8 cellular contexts compared by ENCODE assay signal in the genomic region with DNA sequence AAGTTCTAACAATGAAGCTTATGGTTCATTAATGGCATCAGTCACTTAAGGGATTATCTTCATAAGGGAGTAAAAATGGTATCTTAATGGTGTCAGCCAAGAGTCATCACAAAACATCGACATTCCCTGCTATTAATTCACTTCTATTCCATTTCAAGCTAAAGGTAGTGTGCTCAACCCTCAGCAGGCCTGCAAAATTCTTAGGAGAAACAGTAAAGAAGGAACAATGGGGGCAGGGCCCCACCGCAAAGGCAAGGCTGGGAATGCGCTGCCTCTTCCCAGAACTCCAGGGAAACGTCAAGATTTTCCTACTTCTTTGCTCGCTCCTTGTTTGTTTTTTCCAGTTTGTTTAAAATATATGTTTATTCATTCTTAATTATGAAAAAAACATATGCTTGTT.
DNase-seq lines count a peak whose midpoint lies in the region; ATAC-seq and TF ChIP-seq lines count a peak whose summit lies in the region.
"Had no signal": no experiment of that assay in that cellular context is flagged by ENCODE, and none has a peak within 500 bp of the region (broad histone marks: within the 10 kb centered on the region; RNA-seq: fewer than 3 reads in every experiment).

No MANE protein-coding gene starts in this region.

- no peak for TF ChIP-seq CTCF in IMR-90 (conservative IDR thresholded peaks at IDR 0.05; ENCODE audit: low read depth, low read length)
- no peak for TF ChIP-seq CTCF in astrocyte of the spinal cord (IDR thresholded peaks at IDR 0.05; ENCODE audit: low read depth, low read length)
- TF ChIP-seq CTCF in lower lobe of right lung (IDR thresholded peaks at IDR 0.05): no peak
- TF ChIP-seq CTCF in transverse colon (IDR thresholded peaks at IDR 0.05): no peak

- DNase-seq in IMR-90 (no peak), astrocyte of the spinal cord (ENCODE audit: low read depth, low spot score) (peak; percentile 19), lower lobe of right lung (no peak), transverse colon (no peak), CD1c-positive myeloid dendritic cell (ENCODE audit: extremely low spot score) (no peak)
- DNase-seq in stimulated activated CD4-positive, alpha-beta T cell treated with anti-CD3 and anti-CD28 coated beads, Interleukin-2, amount 100 ng/mL, for 48 hours: no peak

- dilution Hi-C loops in IMR-90 (cut with HindIII; ENCODE audit: low sequenced_read_pairs, unreplicated experiment): no loop called here

- no peaks in the 10 kb centered on the region for H3K27me3 ChIP-seq in IMR-90 (ENCODE audit: control insufficient read depth, insufficient read depth, low read length)
- H3K27me3 ChIP-seq in lower lobe of right lung (ENCODE audit: low read depth): no peaks in the 10 kb centered on the region
- peaks cover 3% of the 10 kb centered on the region for H3K27me3 ChIP-seq in transverse colon

- no peak overlapping the region for H4K8ac ChIP-seq in IMR-90 (ENCODE audit: low read depth in 2 of 2, low read length in 2 of 2)

- no peaks in the 10 kb centered on the region for H3K79me1 ChIP-seq in IMR-90 (ENCODE audit: low read depth in 1 of 2, low read length in 2 of 2)

- H2AK5ac ChIP-seq in IMR-90 (ENCODE audit: low read depth, low read length): no peak overlapping the region

- no peak overlapping the region for H4K5ac ChIP-seq in IMR-90 (ENCODE audit: low read depth, low read length)

- no peaks in the 10 kb centered on the region for H3K36me3 ChIP-seq in IMR-90 (ENCODE audit: control insufficient read depth, insufficient read depth, low read length)
- no peaks in the 10 kb centered on the region for H3K36me3 ChIP-seq in lower lobe of right lung
- no peaks in the 10 kb centered on the region for H3K36me3 ChIP-seq in transverse colon

- H3K4me3 ChIP-seq in IMR-90 (ENCODE audit: insufficient read depth, low read depth, low read length): no peak overlapping the region
- peak overlapping the region; percentile 26 for H3K4me3 ChIP-seq in astrocyte of the spinal cord (ENCODE audit: low read depth, low read length)
- H3K4me3 ChIP-seq in lower lobe of right lung: peak overlapping the region; percentile 31
- H3K4me3 ChIP-seq in transverse colon: peak overlapping the region in 3 of 4 donors; percentile 4 to 43 (median 22)
- H3K4me3 ChIP-seq: lung had no signal

- H3K23ac ChIP-seq in IMR-90 (ENCODE audit: low read depth, low read length): no peak overlapping the region

- in situ Hi-C loops in IMR-90 (cut with MboI; ENCODE audit: low sequenced_read_pairs) (no loop called here), astrocyte of the spinal cord (cut with HindIII; ENCODE audit: low sequenced_read_pairs) (no loop called here), transverse colon (cut with MboI; ENCODE audit: low pct_ligation_motif_present in 1 of 4, low pct_unique_long_range_greater_than_20kb in 1 of 4, low sequenced_read_pairs in 3 of 4) (loop anchor here in 2 of 4 donors (10.0 kb wide), 1 partner anchor 274 kb away; no protein-coding TSS in a partner anchor)

- POLR2A ChIA-PET in IMR-90 (lab: Charles Lee; ENCODE audit: unreplicated experiment): interaction anchor here (0.8 kb wide), 1 partner anchor 251 kb away, joined by 3 read pairs; no protein-coding TSS in a partner anchor

- no peak overlapping the region for H2BK15ac ChIP-seq in IMR-90 (ENCODE audit: low read depth, low read length)

- no peak for TF ChIP-seq EP300 in transverse colon (IDR thresholded peaks at IDR 0.05; ENCODE audit: low read depth)

- H3K4me2 ChIP-seq in IMR-90 (ENCODE audit: low read depth, low read length): peak overlapping the region; percentile 35

- H3K56ac ChIP-seq in IMR-90 (ENCODE audit: extremely low read depth, insufficient read depth, low read length): no peak overlapping the region

- no peak overlapping the region for H2BK120ac ChIP-seq in IMR-90 (ENCODE audit: low read depth, low read length)

- WGBS in IMR-90 (ENCODE audit: extremely low coverage in 2 of 2, insufficient read length in 1 of 2), 2 experiments: no CpG with 5 or more reads among the region's 5 CpGs
- WGBS in transverse colon (ENCODE audit: low coverage in 1 of 2), 2 donors: 23 to 45% methylated on average over 5 of the region's 5 CpGs

- H2AFZ ChIP-seq in IMR-90 (replicated peaks; ENCODE audit: low read length, poor library complexity): no peak overlapping the region

- H3K9me3 ChIP-seq in IMR-90 (ENCODE audit: control insufficient read depth, insufficient read depth, low read length) (peaks cover 3% of the 10 kb centered on the region; the same call in 1 of the 2 replicates), lower lobe of right lung (no peaks in the 10 kb centered on the region), transverse colon (no peaks in the 10 kb centered on the region)

- no peak overlapping the region for H2BK20ac ChIP-seq in IMR-90 (ENCODE audit: low read depth, low read length)

- no peak overlapping the region for H2BK5ac ChIP-seq in IMR-90 (ENCODE audit: low read depth, low read length, poor library complexity, severe bottlenecking)

- H2AK9ac ChIP-seq in IMR-90 (replicated peaks; ENCODE audit: low read depth, low read length, poor library complexity): no peak overlapping the region

- H4K91ac ChIP-seq in IMR-90 (ENCODE audit: insufficient read depth, low read depth, low read length): no peak overlapping the region

- intact Hi-C loops in IMR-90 (cut with micrococcal nuclease) (loop anchor here (1.0 to 2.0 kb wide), 5 partner anchors 36 to 455 kb away; no protein-coding TSS in a partner anchor), lower lobe of right lung (cut with DNase I) (no loop called here), transverse colon (cut with DNase I; ENCODE audit: low total_unique reads) (no loop called here)

- TF ChIP-seq RAD21 in IMR-90 (IDR thresholded peaks at IDR 0.05; ENCODE audit: low read length): no peak

- CTCF ChIA-PET in IMR-90 (lab: Yijun Ruan, JAX): interaction anchor here (0.7 to 1.9 kb wide), 8 partner anchors 9 to 341 kb away, joined by 3 to 11 read pairs (median 4); no protein-coding TSS in a partner anchor

- H4K20me1 ChIP-seq in IMR-90 (ENCODE audit: insufficient read depth, low read length): no peaks in the 10 kb centered on the region

- no TSS peak for BruUV-seq in IMR-90 (replicated peaks; lab: Mats Ljungman, UMichigan)

- no peak overlapping the region for H3K14ac ChIP-seq in IMR-90 (replicated peaks; ENCODE audit: low read depth, low read length)

- no peak for ATAC-seq in IMR-90 (ENCODE audit: low read depth)
- no peak for ATAC-seq in lower lobe of right lung
- ATAC-seq in HG03439 (IDR thresholded peaks at IDR 0.05; ENCODE audit: unreplicated experiment): no peak

- no peak for TF ChIP-seq POLR2A in IMR-90 (IDR thresholded peaks at IDR 0.05; ENCODE audit: low read depth, low read length)
- no peak for TF ChIP-seq POLR2A in transverse colon (IDR thresholded peaks at IDR 0.05)

- peak overlapping the region; percentile 28; the same call in 1 of the 2 replicates for H3K9ac ChIP-seq in IMR-90 (ENCODE audit: low read depth, low read length)

- H3K9me1 ChIP-seq in IMR-90 (ENCODE audit: insufficient read depth, low read length): peaks cover 5% of the 10 kb centered on the region

- H3K4me1 ChIP-seq in IMR-90 (ENCODE audit: control insufficient read depth, insufficient read depth, low read length) (peaks cover 8% of the 10 kb centered on the region), lower lobe of right lung (peaks cover 7% of the 10 kb centered on the region), transverse colon (peaks cover 0 to 9% (median 4%) of the 10 kb centered on the region in 4 donors)

- H3K27ac ChIP-seq in IMR-90 (ENCODE audit: insufficient read depth, low read length) (peak overlapping the region; percentile 4; the same call in 1 of the 2 replicates), lower lobe of right lung (no peak overlapping the region), transverse colon (no peak overlapping the region)

- no peak overlapping the region for H3K18ac ChIP-seq in IMR-90 (ENCODE audit: low read depth, low read length)

- peak overlapping the region; percentile 24; the same call in 1 of the 2 replicates for H3K4ac ChIP-seq in IMR-90 (ENCODE audit: low read depth, low read length)

TF ChIP-seq in IMR-90, 13 proteins besides CTCF, POLR2A, EP300 and RAD21:
- no peak for TF ChIP-seq MAFK (IDR thresholded peaks at IDR 0.05; ENCODE audit: low read depth, low read length)
- no peak for TF ChIP-seq NFE2L2 (IDR thresholded peaks at IDR 0.05; ENCODE audit: low read depth, low read length)
- TF ChIP-seq BHLHE40 (IDR thresholded peaks at IDR 0.05; ENCODE audit: low read depth, low read length): no peak
- TF ChIP-seq CHD1 (IDR thresholded peaks at IDR 0.05; ENCODE audit: low read depth, low read length): no peak
- TF ChIP-seq, protein P1, sequence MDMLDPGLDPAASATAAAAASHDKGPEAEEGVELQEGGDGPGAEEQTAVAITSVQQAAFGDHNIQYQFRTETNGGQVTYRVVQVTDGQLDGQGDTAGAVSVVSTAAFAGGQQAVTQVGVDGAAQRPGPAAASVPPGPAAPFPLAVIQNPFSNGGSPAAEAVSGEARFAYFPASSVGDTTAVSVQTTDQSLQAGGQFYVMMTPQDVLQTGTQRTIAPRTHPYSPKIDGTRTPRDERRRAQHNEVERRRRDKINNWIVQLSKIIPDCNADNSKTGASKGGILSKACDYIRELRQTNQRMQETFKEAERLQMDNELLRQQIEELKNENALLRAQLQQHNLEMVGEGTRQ (IDR thresholded peaks at IDR 0.05; ENCODE audit: low read depth, low read length): no peak
- TF ChIP-seq MXI1 (IDR thresholded peaks at IDR 0.05; ENCODE audit: borderline replicate concordance, low read depth, low read length): no peak
- TF ChIP-seq, protein P2, sequence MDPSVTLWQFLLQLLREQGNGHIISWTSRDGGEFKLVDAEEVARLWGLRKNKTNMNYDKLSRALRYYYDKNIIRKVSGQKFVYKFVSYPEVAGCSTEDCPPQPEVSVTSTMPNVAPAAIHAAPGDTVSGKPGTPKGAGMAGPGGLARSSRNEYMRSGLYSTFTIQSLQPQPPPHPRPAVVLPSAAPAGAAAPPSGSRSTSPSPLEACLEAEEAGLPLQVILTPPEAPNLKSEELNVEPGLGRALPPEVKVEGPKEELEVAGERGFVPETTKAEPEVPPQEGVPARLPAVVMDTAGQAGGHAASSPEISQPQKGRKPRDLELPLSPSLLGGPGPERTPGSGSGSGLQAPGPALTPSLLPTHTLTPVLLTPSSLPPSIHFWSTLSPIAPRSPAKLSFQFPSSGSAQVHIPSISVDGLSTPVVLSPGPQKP (IDR thresholded peaks at IDR 0.05; ENCODE audit: borderline replicate concordance, low read depth, low read length): no peak
- no peak for TF ChIP-seq SMC3 (IDR thresholded peaks at IDR 0.05; ENCODE audit: low read depth, low read length)
- TF ChIP-seq MAZ (IDR thresholded peaks at IDR 0.05; ENCODE audit: borderline replicate concordance, low read depth, low read length): no peak
- TF ChIP-seq RFX5 (IDR thresholded peaks at IDR 0.05; ENCODE audit: low read depth, low read length): no peak
- no peak for TF ChIP-seq FOS (IDR thresholded peaks at IDR 0.05; ENCODE audit: low read depth, low read length)
- no peak for TF ChIP-seq RCOR1 (IDR thresholded peaks at IDR 0.05; ENCODE audit: insufficient replicate concordance, low read length)
